10 cellular contexts compared by ENCODE assay signal in the genomic region with DNA sequence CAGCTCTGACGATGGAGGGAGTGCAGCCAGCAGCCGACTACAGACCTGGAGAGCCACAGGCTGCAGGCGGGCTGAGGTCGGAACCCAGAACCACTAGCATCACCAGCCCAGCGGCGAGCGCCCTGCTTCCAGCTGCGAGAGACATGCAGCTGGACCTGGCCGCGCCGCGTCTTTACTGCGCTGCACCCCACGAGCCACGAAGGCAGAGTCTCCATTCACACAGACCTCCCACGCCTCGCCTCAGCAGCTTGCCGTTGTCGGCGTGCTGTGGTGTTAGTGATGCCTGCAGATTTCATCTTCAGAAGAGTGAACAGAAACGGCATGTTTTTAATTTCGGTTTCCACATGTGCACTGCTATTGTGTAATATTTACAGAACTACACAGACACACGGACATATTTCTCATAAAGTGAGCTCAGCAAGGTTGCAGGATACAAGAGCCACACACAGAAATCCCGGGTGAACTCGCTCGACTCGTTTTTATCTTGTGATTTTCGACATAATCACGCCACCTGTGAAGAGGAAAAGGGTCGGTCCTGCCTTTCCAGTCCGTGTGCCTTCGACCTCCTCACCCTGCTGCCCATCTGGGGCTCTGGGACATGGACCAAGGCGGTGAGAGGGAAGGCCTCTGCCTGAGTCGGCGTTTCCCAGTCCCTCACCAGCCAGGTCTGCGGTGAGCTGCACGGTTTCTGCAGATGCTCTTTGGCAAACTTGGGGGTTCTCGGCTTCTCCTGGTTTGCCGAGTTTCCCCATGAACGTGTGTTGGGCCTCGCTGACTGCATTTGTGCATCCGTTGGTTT.
DNase-seq lines count a peak whose midpoint lies in the region; ATAC-seq, FAIRE-seq and TF ChIP-seq lines count a peak whose summit lies in the region.
"Had no signal": no experiment of that assay in that cellular context is flagged by ENCODE, and none has a peak within 500 bp of the region (broad histone marks: within the 10 kb centered on the region; RNA-seq: fewer than 3 reads in every experiment).

No MANE protein-coding gene starts in this region.

- peaks cover 72% of the 10 kb centered on the region for H3K4me1 Mint-ChIP-seq in T-helper 2 cell treated with Interferon-gamma antibody and Interleukin-4, amounts not matched to agents 5 μg/mL and 100 μg/mL, for 36 hours (ENCODE audit: low read depth)
- H3K4me1 Mint-ChIP-seq in astrocyte (ENCODE audit: low read depth, unreplicated experiment) = peaks cover 10% of the 10 kb centered on the region

- H2AFZ ChIP-seq in astrocyte (ENCODE audit: low read depth, low read length) = no peak overlapping the region

- peaks cover 49% of the 10 kb centered on the region for H3K36me3 Mint-ChIP-seq in T-helper 2 cell treated with Interferon-gamma antibody and Interleukin-4, amounts not matched to agents 5 μg/mL and 100 μg/mL, for 36 hours (ENCODE audit: low read depth)
- H3K36me3 Mint-ChIP-seq in astrocyte (ENCODE audit: low read depth, unreplicated experiment) = peaks cover 17% of the 10 kb centered on the region

- FAIRE-seq in astrocyte (lab: Jason Lieb, UNC) = peak; percentile 45
- FAIRE-seq: G401.6 had no signal

- H3K27ac ChIP-seq in astrocyte (ENCODE audit: low read depth, low read length) = no peak overlapping the region
- H3K27ac ChIP-seq in WERI-Rb-1 = no peak overlapping the region
- H3K27ac ChIP-seq: KMS-11 had no signal

- peaks cover 5% of the 10 kb centered on the region for H4K20me1 ChIP-seq in astrocyte (ENCODE audit: insufficient read depth, low read length)

- H3K4me3 ChIP-seq in astrocyte (ENCODE audit: insufficient read depth, low read depth, low read length) = no peak overlapping the region
- H3K4me3 ChIP-seq in WERI-Rb-1 (ENCODE audit: low read depth, low read length) = no peak overlapping the region

- H3K4me2 ChIP-seq in astrocyte (ENCODE audit: low read length) = no peak overlapping the region
- H3K4me2 ChIP-seq: KMS-11 had no signal

- no peak for TF ChIP-seq CTCF in astrocyte (IDR thresholded peaks at IDR 0.05; ENCODE audit: insufficient read depth, low read depth, low read length)
- no peak for TF ChIP-seq CTCF in WERI-Rb-1 (IDR thresholded peaks at IDR 0.05; ENCODE audit: low read depth, low read length)

- H3K36me3 ChIP-seq in astrocyte (ENCODE audit: insufficient read depth, low read length) = peaks cover 3% of the 10 kb centered on the region
- no peaks in the 10 kb centered on the region for H3K36me3 ChIP-seq in WERI-Rb-1

- peaks cover 8% of the 10 kb centered on the region for H3K4me1 ChIP-seq in astrocyte (ENCODE audit: insufficient read depth, low read length)

- no peak overlapping the region for H3K9ac ChIP-seq in astrocyte (ENCODE audit: low read length)
- H3K9ac ChIP-seq: KMS-11 had no signal

- no peaks in the 10 kb centered on the region for H3K9me3 Mint-ChIP-seq in T-helper 2 cell treated with Interferon-gamma antibody and Interleukin-4, amounts not matched to agents 5 μg/mL and 100 μg/mL, for 36 hours
- no peaks in the 10 kb centered on the region for H3K9me3 Mint-ChIP-seq in astrocyte (ENCODE audit: unreplicated experiment)

- DNase-seq in CD1c-positive myeloid dendritic cell (ENCODE audit: extremely low spot score) (peak; percentile 82), astrocyte (ENCODE audit: low read depth) (no peak), WERI-Rb-1 (no peak), UCSD-AML1 (lab: John Stamatoyannopoulos, UW; ENCODE audit: unreplicated experiment) (no peak)
- peak; percentile 74 for DNase-seq in T-helper 2 cell treated with Interferon-gamma antibody and Interleukin-4, amounts not matched to agents 5 μg/mL and 100 μg/mL, for 36 hours (ENCODE audit: low spot score)
- peak; percentile 68 for DNase-seq in stimulated activated CD4-positive, alpha-beta T cell treated with anti-CD3 and anti-CD28 coated beads, Interleukin-2, amount 100 ng/mL, for 4 hours (ENCODE audit: low read depth)

- H3K9me3 ChIP-seq in astrocyte (ENCODE audit: insufficient read depth, low read depth, low read length) = no peaks in the 10 kb centered on the region
- no peaks in the 10 kb centered on the region for H3K9me3 ChIP-seq in WERI-Rb-1 (ENCODE audit: severe bottlenecking)

- ATAC-seq in GM21390 (IDR thresholded peaks at IDR 0.05; ENCODE audit: unreplicated experiment) (no peak), HG03565 (IDR thresholded peaks at IDR 0.05; ENCODE audit: unreplicated experiment) (no peak)

- no peaks in the 10 kb centered on the region for H3K27me3 ChIP-seq in astrocyte (ENCODE audit: insufficient read depth, low read length)
- H3K27me3 ChIP-seq in WERI-Rb-1 (ENCODE audit: insufficient read depth, low read depth, severe bottlenecking) = no peaks in the 10 kb centered on the region

- peaks cover 3% of the 10 kb centered on the region for H3K79me2 ChIP-seq in astrocyte (ENCODE audit: insufficient read depth, low read length)

- H3K27me3 Mint-ChIP-seq in T-helper 2 cell treated with Interferon-gamma antibody and Interleukin-4, amounts not matched to agents 5 μg/mL and 100 μg/mL, for 36 hours (ENCODE audit: low read depth) = peaks cover 18% of the 10 kb centered on the region
- H3K27me3 Mint-ChIP-seq in astrocyte (ENCODE audit: low read depth, unreplicated experiment) = no peaks in the 10 kb centered on the region

- H3K4me3 Mint-ChIP-seq in T-helper 2 cell treated with Interferon-gamma antibody and Interleukin-4, amounts not matched to agents 5 μg/mL and 100 μg/mL, for 36 hours = peak overlapping the region; percentile 77
- H3K4me3 Mint-ChIP-seq in astrocyte (ENCODE audit: unreplicated experiment) = peak overlapping the region; percentile 18

- H3K27ac Mint-ChIP-seq in T-helper 2 cell treated with Interferon-gamma antibody and Interleukin-4, amounts not matched to agents 5 μg/mL and 100 μg/mL, for 36 hours = peak overlapping the region; percentile 42
- H3K27ac Mint-ChIP-seq in astrocyte (ENCODE audit: unreplicated experiment) = no peak overlapping the region

Comparison
In these comparisons a context has a peak if more than half of its experiments do, and no peak if none do; other contexts are left out.
1. DNase-seq: peak in CD1c-positive myeloid dendritic cell (single experiment), T-helper 2 cell treated with Interferon-gamma antibody and Interleukin-4, amounts not matched to agents 5 μg/mL and 100 μg/mL, for 36 hours (single experiment) and stimulated activated CD4-positive, alpha-beta T cell treated with anti-CD3 and anti-CD28 coated beads, Interleukin-2, amount 100 ng/mL, for 4 hours (single experiment); none in astrocyte (single experiment), WERI-Rb-1 (single experiment) and UCSD-AML1 (single experiment).